13 cellular contexts compared by ENCODE assay signal in genomic region chr18:8525692-8526091, GRCh38.
DNase-seq lines count a peak whose midpoint lies in the region; ATAC-seq, FAIRE-seq and TF ChIP-seq lines count a peak whose summit lies in the region.
"Had no signal": no experiment of that assay in that cellular context is flagged by ENCODE, and none has a peak within 500 bp of the region (broad histone marks: within the 10 kb centered on the region; RNA-seq: fewer than 3 reads in every experiment).

No MANE protein-coding gene starts in this region.

- DNase-seq in A549 (ENCODE audit: low read depth in 1 of 2, low spot score in 1 of 2) = no peak
- DNase-seq in ELR (ENCODE audit: low read depth) = peak; percentile 15
- peak; percentile 28 for DNase-seq in NB4 (ENCODE audit: low read depth)
- no peak for DNase-seq in NCI-H345 treated with DMSO at 0.1 percent for 48 hours (lab: John Stamatoyannopoulos, UW; ENCODE audit: unreplicated experiment)
- no peak for DNase-seq in NCI-H446 (lab: John Stamatoyannopoulos, UW)
- no peak for DNase-seq in HCEC 1CT
- DNase-seq: activated effector memory CD4-positive, alpha-beta T cell treated with Interleukin-2 at 50 U/mL for 16 hours; Karpas-422; NCI-H526 treated with DMSO at 0.1 percent for 48 hours; retina had no signal

- ATAC-seq in A549 (peak in 1 of 2 experiments; percentile 55; a peak in 1 of 6 replicates), esophagus mucosa (peak; percentile 15), HG02571 (IDR thresholded peaks at IDR 0.05; ENCODE audit: unreplicated experiment) (no peak)

- TF ChIP-seq RAD21 in A549 (conservative IDR thresholded peaks at IDR 0.05 in 1 of 2, IDR thresholded peaks at IDR 0.05 in 1 of 2) = 0 out of 5 replicates have a peak, but pooled peaks of 1 of the 2 experiments have one; percentile 8

- H3K4me1 ChIP-seq in A549 = no peaks in the 10 kb centered on the region

- no peak overlapping the region for H3K27ac ChIP-seq in A549

- POLR2A ChIA-PET in A549 (lab: Yijun Ruan, JAX) = no interaction called here

- WGBS in A549 (ENCODE audit: missing lambda C conversion rate) = 28% methylated on average over 5 of the region's 6 CpGs

- FAIRE-seq in A549 (lab: Jason Lieb, UNC) = no peak
- FAIRE-seq: frontal cortex had no signal

- CTCF ChIA-PET in A549 (lab: Yijun Ruan, JAX) = interaction anchor here (0.9 kb wide), 1 partner anchor 11 kb away, joined by 3 read pairs; no protein-coding TSS in a partner anchor

- H3K4me2 ChIP-seq in A549 = no peak overlapping the region

- no peak for TF ChIP-seq POLR2A in A549 (IDR thresholded peaks at IDR 0.05; ENCODE audit: low read length)
- no peak for TF ChIP-seq POLR2A in NB4 (IDR thresholded peaks at IDR 0.05; ENCODE audit: extremely low read depth, insufficient read length)

- peaks cover 11% of the 10 kb centered on the region; the same call in 1 of the 3 replicates for H3K9me3 ChIP-seq in A549

- 0 out of 3 replicates have a peak, but pooled peaks have one; percentile 9 for TF ChIP-seq CTCF in A549 (IDR thresholded peaks at IDR 0.05)
- TF ChIP-seq CTCF in NB4 (IDR thresholded peaks at IDR 0.05; ENCODE audit: low read depth, low read length) = peak; percentile 16

- H3K4me3 ChIP-seq in A549 (no peak overlapping the region), NB4 (ENCODE audit: low read depth, low read length) (no peak overlapping the region)

- no peak for TF ChIP-seq EP300 in A549 (IDR thresholded peaks at IDR 0.05)

TF ChIP-seq in A549, 52 proteins besides CTCF, POLR2A, EP300 and RAD21:
- TF ChIP-seq CBX8 (IDR thresholded peaks at IDR 0.05) (no peak), POLR2AphosphoS2 (conservative IDR thresholded peaks at IDR 0.05; ENCODE audit: low read length) (no peak), HOXB5 (CRISPR knock-in tag; IDR thresholded peaks at IDR 0.05) (no peak), FOSL2 (IDR thresholded peaks at IDR 0.05) (no peak), FOSL2 (CRISPR knock-in tag; IDR thresholded peaks at IDR 0.05) (no peak), ESRRA (IDR thresholded peaks at IDR 0.05; ENCODE audit: borderline replicate concordance, low read length) (no peak), EHMT2 (IDR thresholded peaks at IDR 0.05; ENCODE audit: low read depth) (no peak), JUNB (IDR thresholded peaks at IDR 0.05) (no peak), HDAC2 (IDR thresholded peaks at IDR 0.05) (no peak), MAX (IDR thresholded peaks at IDR 0.05) (no peak), CEBPB (IDR thresholded peaks at IDR 0.05) (no peak), SREBF2 (IDR thresholded peaks at IDR 0.05) (no peak), ELK1 (IDR thresholded peaks at IDR 0.05; ENCODE audit: low read depth, low read length) (no peak), MAZ (IDR thresholded peaks at IDR 0.05; ENCODE audit: borderline replicate concordance, low read depth, low read length) (no peak), CHD4 (IDR thresholded peaks at IDR 0.05; ENCODE audit: borderline replicate concordance) (no peak), E2F6 (IDR thresholded peaks at IDR 0.05; ENCODE audit: borderline replicate concordance, low read depth) (no peak), MYC (IDR thresholded peaks at IDR 0.05; ENCODE audit: borderline replicate concordance, low read length) (no peak), ATOH8 (CRISPR knock-in tag; IDR thresholded peaks at IDR 0.05; ENCODE audit: low read depth) (no peak)

Comparison
In these comparisons a context has a peak if more than half of its experiments do, and no peak if none do; other contexts are left out.
1. DNase-seq: peak in ELR (single experiment) and NB4 (single experiment); none in A549 (0 of 2), NCI-H345 treated with DMSO at 0.1 percent for 48 hours (single experiment), NCI-H446 (0 of 2) and HCEC 1CT (single experiment).